Comparison of ENCODE assay signal across 1 cellular context in genomic region chr17:18314731-18315497, GRCh38.
A peak's percentile ranks its signal among the peaks of the same experiment; 100 is the strongest.
TF ChIP-seq lines count a peak whose summit lies in the region.

Gene SMCR8 (plus strand): TSS chr17:18315293. CDS start chr17:18315790, 497 bp downstream.
Gene TOP3A (minus strand): TSS chr17:18314994. CDS start chr17:18314778, 216 bp downstream.

TF ChIP-seq in K562, 482 proteins besides CTCF, POLR2A, EP300 and RAD21 (continued from another document and continues in another):
- TF ChIP-seq AFF4 (CRISPR knock-in tag; IDR thresholded peaks at IDR 0.05) = no peak
- TF ChIP-seq ZNF511 (CRISPR knock-in tag; IDR thresholded peaks at IDR 0.05) = no peak
- TF ChIP-seq FOXK2 (conservative IDR thresholded peaks at IDR 0.05 in 1 of 2, IDR thresholded peaks at IDR 0.05 in 1 of 2; ENCODE audit: low read depth in 2 of 2) = peak; percentile 85 to 91
- no peak for TF ChIP-seq ARID3B (CRISPR knock-in tag; IDR thresholded peaks at IDR 0.05; ENCODE audit: borderline replicate concordance)
- no peak for TF ChIP-seq MED1 (CRISPR knock-in tag; IDR thresholded peaks at IDR 0.05; ENCODE audit: borderline replicate concordance)
- no peak for TF ChIP-seq NR4A1 (CRISPR knock-in tag; IDR thresholded peaks at IDR 0.05)
- no peak for TF ChIP-seq NR4A1 (tag; IDR thresholded peaks at IDR 0.05)
- no peak for TF ChIP-seq HLTF (IDR thresholded peaks at IDR 0.05)
- no peak for TF ChIP-seq ZNF384 (IDR thresholded peaks at IDR 0.05; ENCODE audit: low read depth, low read length)
- TF ChIP-seq ZNF165 (CRISPR knock-in tag; IDR thresholded peaks at IDR 0.05; ENCODE audit: borderline replicate concordance) = no peak
- TF ChIP-seq NELFE (IDR thresholded peaks at IDR 0.05; ENCODE audit: insufficient read depth, insufficient read length) = no peak
- TF ChIP-seq POLR2H (tag; IDR thresholded peaks at IDR 0.05; ENCODE audit: low read depth) = no peak
- no peak for TF ChIP-seq KHSRP (IDR thresholded peaks at IDR 0.05)
- TF ChIP-seq NR1H2 (CRISPR knock-in tag; IDR thresholded peaks at IDR 0.05) = no peak
- TF ChIP-seq STAG1 (CRISPR knock-in tag; IDR thresholded peaks at IDR 0.05; ENCODE audit: borderline replicate concordance) = no peak
- TF ChIP-seq PHF8 (IDR thresholded peaks at IDR 0.05; ENCODE audit: borderline replicate concordance, low read length) = peak; percentile 71; the same call in 1 of the 2 replicates
- no peak for TF ChIP-seq LARP7 (IDR thresholded peaks at IDR 0.05)
- TF ChIP-seq THRAP3 (IDR thresholded peaks at IDR 0.05; ENCODE audit: borderline replicate concordance) = no peak
- TF ChIP-seq CBFB (CRISPR knock-in tag; IDR thresholded peaks at IDR 0.05) = no peak
- TF ChIP-seq SMAD1 (IDR thresholded peaks at IDR 0.05; ENCODE audit: low read depth, low read length, partially characterized antibody) = no peak
- TF ChIP-seq CC2D1A (IDR thresholded peaks at IDR 0.05) = no peak
- TF ChIP-seq GTF2F1 (IDR thresholded peaks at IDR 0.05; ENCODE audit: low read depth, low read length) = no peak
- TF ChIP-seq TFAM (CRISPR knock-in tag; conservative IDR thresholded peaks at IDR 0.05) = no peak
- no peak for TF ChIP-seq SOX6 (IDR thresholded peaks at IDR 0.05)
- peak; percentile 85 for TF ChIP-seq NR2C2 (CRISPR knock-in tag; IDR thresholded peaks at IDR 0.05)
- TF ChIP-seq NR2C2 (tag; IDR thresholded peaks at IDR 0.05) = peak; percentile 99
- no peak for TF ChIP-seq STAT5A (IDR thresholded peaks at IDR 0.05; ENCODE audit: borderline replicate concordance, low read length)
- TF ChIP-seq ZNF592 (IDR thresholded peaks at IDR 0.05) = no peak
- TF ChIP-seq USF2 (CRISPR knock-in tag; IDR thresholded peaks at IDR 0.05) = peak; percentile 99
- no peak for TF ChIP-seq ZNF232 (CRISPR knock-in tag; IDR thresholded peaks at IDR 0.05)
- no peak for TF ChIP-seq GTF3C2 (IDR thresholded peaks at IDR 0.05; ENCODE audit: borderline replicate concordance, extremely low read depth, insufficient read length)
- no peak for TF ChIP-seq ZNF280B (CRISPR knock-in tag; IDR thresholded peaks at IDR 0.05)
- no peak for TF ChIP-seq ZNF780A (CRISPR knock-in tag; IDR thresholded peaks at IDR 0.05)
- TF ChIP-seq RB1 (IDR thresholded peaks at IDR 0.05; ENCODE audit: low read depth) = peak; percentile 23; the same call in 1 of the 2 replicates
- TF ChIP-seq HDAC8 (tag; IDR thresholded peaks at IDR 0.05) = no peak
- peak; percentile 83 for TF ChIP-seq EGR1 (conservative IDR thresholded peaks at IDR 0.05)
- no peak for TF ChIP-seq RBM14 (IDR thresholded peaks at IDR 0.05; ENCODE audit: borderline replicate concordance, insufficient read depth, low read depth, low read length)
- no peak for TF ChIP-seq ZBTB33 (CRISPR knock-in tag; IDR thresholded peaks at IDR 0.05)
- no peak for TF ChIP-seq ZNF449 (CRISPR knock-in tag; IDR thresholded peaks at IDR 0.05)
- peak; percentile 99 for TF ChIP-seq USF1 (CRISPR knock-in tag; IDR thresholded peaks at IDR 0.05)
